35 cellular contexts compared by ENCODE assay signal in genomic region chr11:79506124-79506523, GRCh38.
"Had no signal": no experiment of that assay in that cellular context is flagged by ENCODE, and none has a peak within 500 bp of the region (broad histone marks: within the 10 kb centered on the region; RNA-seq: fewer than 3 reads in every experiment).

No MANE protein-coding gene starts in this region.

- H3K36me3 ChIP-seq: MG63 had no signal

- H3K27me3 ChIP-seq: MG63 had no signal

- H3K4me3 ChIP-seq: MG63 had no signal

- H3K9me3 ChIP-seq: MG63 had no signal

- H3K4me2 ChIP-seq: KMS-11 had no signal

- H3K27ac ChIP-seq: KMS-11 had no signal

- DNase-seq: Karpas-422, Kasumi-1, MG63, MM.1S, MV-4-11, NCI-H1048, NCI-H1092, NCI-H1092 treated with DMSO at 0.1 percent for 48 hours, NCI-H1105, NCI-H1105 treated with DMSO at 0.1 percent for 48 hours, NCI-H1417, NCI-H1417 treated with DMSO at 0.1 percent for 48 hours, NCI-H1436, NCI-H1436 treated with DMSO at 0.1 percent for 48 hours, NCI-H146, NCI-H1694, NCI-H1694 treated with DMSO at 0.1 percent for 48 hours, NCI-H187, NCI-H187 treated with DMSO at 0.1 percent for 48 hours, NCI-H1930, NCI-H2029, NCI-H2029 treated with DMSO at 0.1 percent for 48 hours, NCI-H2081, NCI-H2081 treated with DMSO at 0.1 percent for 48 hours, NCI-H2107, NCI-H2171, NCI-H2171 treated with DMSO at 0.1 percent for 48 hours, NCI-H2227 treated with DMSO at 0.1 percent for 48 hours, NCI-H226, NCI-H345, NCI-H446, NCI-H446 treated with DMSO at 0.1 percent for 48 hours, NCI-H510A, NCI-H510A treated with DMSO at 0.1 percent for 48 hours had no signal

- H3K9ac ChIP-seq: KMS-11 had no signal
